In the genomic region with DNA sequence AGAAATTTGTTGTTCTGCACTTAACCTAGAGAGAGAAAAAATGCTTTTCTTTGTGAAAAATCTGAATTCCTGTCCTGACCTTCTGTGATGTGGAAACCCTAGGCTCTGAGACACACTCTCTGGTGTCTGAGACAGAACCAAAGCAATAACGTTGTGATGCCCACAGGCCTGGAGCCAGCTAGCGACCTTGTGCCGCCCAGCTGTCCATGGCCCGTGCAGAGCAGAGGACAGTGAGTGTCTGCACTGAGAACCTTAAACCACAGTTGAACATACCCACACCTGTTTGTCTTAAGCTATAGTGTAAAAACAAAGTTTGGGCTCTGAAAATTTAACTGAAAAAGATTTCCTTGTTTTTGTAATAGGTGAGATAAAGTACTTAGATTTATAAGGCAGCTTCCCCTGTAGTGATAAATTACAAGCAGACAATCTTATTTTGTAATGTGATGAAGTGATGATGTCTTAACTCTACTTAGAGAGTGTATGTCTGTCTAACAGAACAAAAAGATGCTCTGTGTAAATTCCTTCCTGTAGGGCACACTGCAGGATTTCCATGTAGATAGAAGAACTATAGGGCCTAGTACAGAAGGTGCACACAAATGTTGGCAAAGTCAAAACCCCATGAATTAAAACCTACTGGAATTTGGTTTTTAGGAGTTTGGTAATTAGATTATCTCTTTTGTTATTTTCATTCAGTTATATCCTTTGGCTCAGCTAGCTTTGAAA, we compare ENCODE assay signal across 21 cellular contexts.
DNase-seq lines count a peak whose midpoint lies in the region; ATAC-seq and TF ChIP-seq lines count a peak whose summit lies in the region.
"Had no signal": no experiment of that assay in that cellular context is flagged by ENCODE, and none has a peak within 500 bp of the region (broad histone marks: within the 10 kb centered on the region; RNA-seq: fewer than 3 reads in every experiment).

No MANE protein-coding gene starts in this region.

- H3K4me3 ChIP-seq in AG04450 (ENCODE audit: low read depth, low read length) (no peak overlapping the region), AG10803 (ENCODE audit: low read length) (no peak overlapping the region)
- H3K4me3 ChIP-seq: heart left ventricle, left lung had no signal

- H3K27me3 ChIP-seq in AG04450 (ENCODE audit: control insufficient read depth, insufficient read depth, low read length) = no peaks in the 10 kb centered on the region
- no peaks in the 10 kb centered on the region for H3K27me3 ChIP-seq in foreskin keratinocyte
- H3K27me3 ChIP-seq: heart left ventricle, left lung had no signal

- peak overlapping the region; percentile 99 for H3K27ac Mint-ChIP-seq in activated CD8-positive, alpha-beta T cell treated with anti-CD3 and anti-CD28 coated beads for 36 hours
- H3K27ac Mint-ChIP-seq: type B pancreatic cell had no signal

- H3K36me3 Mint-ChIP-seq in activated CD8-positive, alpha-beta T cell treated with anti-CD3 and anti-CD28 coated beads for 36 hours (ENCODE audit: low read depth) = peaks cover 86% of the 10 kb centered on the region

- H3K4me1 Mint-ChIP-seq in activated CD8-positive, alpha-beta T cell treated with anti-CD3 and anti-CD28 coated beads for 36 hours (ENCODE audit: low read depth) = peaks cover 64% of the 10 kb centered on the region

- no peak overlapping the region for H3K27ac ChIP-seq in AG04450 (ENCODE audit: low read depth, low read length)
- no peak overlapping the region for H3K27ac ChIP-seq in foreskin keratinocyte
- H3K27ac ChIP-seq: left lung, VCaP had no signal

- CTCF ChIA-PET in AG04450 (lab: Charles Lee) = interaction anchor here (1.1 kb wide), 1 partner anchor 155 kb away, joined by 4 read pairs; no protein-coding TSS in a partner anchor
- CTCF ChIA-PET in activated CD8-positive, alpha-beta T cell treated with anti-CD3 and anti-CD28 coated beads for 36 hours (lab: Charles Lee) = interaction anchor here (1.3 to 1.5 kb wide), 2 partner anchors 21 to 154 kb away, joined by 3 to 4 read pairs; no protein-coding TSS in a partner anchor

- H3K27me3 Mint-ChIP-seq in activated CD8-positive, alpha-beta T cell treated with anti-CD3 and anti-CD28 coated beads for 36 hours = no peaks in the 10 kb centered on the region
- H3K27me3 Mint-ChIP-seq: type B pancreatic cell had no signal

- H3K9me3 ChIP-seq in AG04450 (ENCODE audit: control insufficient read depth, insufficient read depth, low read length) = peaks cover 9% of the 10 kb centered on the region

- intact Hi-C loops in activated CD8-positive, alpha-beta T cell treated with anti-CD3 and anti-CD28 coated beads for 36 hours (cut with micrococcal nuclease) = loop anchor here (5.0 kb wide), 1 partner anchor 57 kb away; no protein-coding TSS in a partner anchor

- TF ChIP-seq CTCF in AG04450 (IDR thresholded peaks at IDR 0.05; ENCODE audit: low read depth, low read length) (peak; percentile 26), AG10803 (conservative IDR thresholded peaks at IDR 0.05; ENCODE audit: low read length) (peak; percentile 21; the same call in 1 of the 2 replicates), foreskin keratinocyte (conservative IDR thresholded peaks at IDR 0.05) (peak; percentile 6)
- TF ChIP-seq CTCF in activated CD8-positive, alpha-beta T cell treated with anti-CD3 and anti-CD28 coated beads for 36 hours (IDR thresholded peaks at IDR 0.05) = no peak

- H3K9me3 Mint-ChIP-seq in activated CD8-positive, alpha-beta T cell treated with anti-CD3 and anti-CD28 coated beads for 36 hours = peaks cover 35% of the 10 kb centered on the region

- no peaks in the 10 kb centered on the region for H3K4me1 ChIP-seq in foreskin keratinocyte
- H3K4me1 ChIP-seq: left lung had no signal

- ATAC-seq in activated CD8-positive, alpha-beta T cell treated with anti-CD3 and anti-CD28 coated beads for 36 hours = no peak
- ATAC-seq in foreskin keratinocyte (no peak), GM18867 (IDR thresholded peaks at IDR 0.05; ENCODE audit: unreplicated experiment) (no peak)
- ATAC-seq: HCT116, left lung, Right ventricle myocardium inferior had no signal

- no peak overlapping the region for H3K4me3 Mint-ChIP-seq in activated CD8-positive, alpha-beta T cell treated with anti-CD3 and anti-CD28 coated beads for 36 hours
- H3K4me3 Mint-ChIP-seq: type B pancreatic cell had no signal

- no peak for DNase-seq in AG04450 (ENCODE audit: low read depth, low spot score)
- no peak for DNase-seq in AG10803 (ENCODE audit: low read depth)
- DNase-seq in activated CD8-positive, alpha-beta T cell treated with anti-CD3 and anti-CD28 coated beads for 36 hours = no peak
- DNase-seq in foreskin keratinocyte = no peak
- DNase-seq in NCI-H2227 (lab: John Stamatoyannopoulos, UW; ENCODE audit: unreplicated experiment) = no peak
- no peak for DNase-seq in NCI-H128 (lab: John Stamatoyannopoulos, UW; ENCODE audit: unreplicated experiment)
- DNase-seq: activated gamma-delta T cell; AML-193; EL; heart left ventricle; KG1; left lung; MV-4-11; NCI-H1694 treated with DMSO at 0.1 percent for 48 hours; NCI-H82; stimulated activated CD4-positive, alpha-beta T cell treated with anti-CD3 and anti-CD28 coated beads, Interleukin-4, amount 100 ng/mL, for 4 hours had no signal

- POLR2A ChIA-PET in AG04450 (lab: Yijun Ruan, JAX) = no interaction called here
- POLR2A ChIA-PET in activated CD8-positive, alpha-beta T cell treated with anti-CD3 and anti-CD28 coated beads for 36 hours (lab: Charles Lee) = interaction anchor here (1.4 to 1.5 kb wide), 2 partner anchors 23 to 50 kb away, joined by 3 read pairs; no protein-coding TSS in a partner anchor
